In the genomic region with DNA sequence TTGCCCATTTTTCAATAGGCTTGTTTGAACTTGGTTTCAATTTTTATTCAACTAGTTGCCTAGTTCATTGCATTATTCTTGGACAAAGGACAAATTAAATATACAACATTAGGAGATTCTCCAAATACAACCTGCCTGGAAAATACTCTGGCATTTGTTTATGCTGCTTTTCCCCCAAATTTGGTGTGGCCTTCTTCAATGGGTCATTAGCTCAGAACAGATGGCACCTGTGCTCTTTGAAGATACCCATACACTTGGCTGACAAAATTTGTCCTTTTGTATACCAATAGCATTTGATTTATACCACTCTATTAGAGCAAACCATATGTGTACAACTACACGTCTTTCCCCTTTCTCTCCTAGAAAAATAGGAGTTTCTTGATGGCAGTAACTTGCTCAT, we compare ENCODE assay signal across 18 cellular contexts. TPM values are rescaled to one million over a fixed set of nuclear protein-coding genes. Genes with fewer than 3 reads are reported as not detected.
DNase-seq lines count a peak whose midpoint lies in the region; ATAC-seq, FAIRE-seq and TF ChIP-seq lines count a peak whose summit lies in the region.
"Had no signal": no experiment of that assay in that cellular context is flagged by ENCODE, and none has a peak within 500 bp of the region (broad histone marks: within the 10 kb centered on the region; RNA-seq: fewer than 3 reads in every experiment).

No MANE protein-coding gene starts in this region.

- H3K79me2 ChIP-seq in smooth muscle cell (ENCODE audit: low read depth) = peaks cover 34% of the 10 kb centered on the region

- H3K27me3 ChIP-seq in duodenal mucosa (ENCODE audit: control insufficient read depth in 1 of 2, insufficient read depth in 2 of 2, low read length in 2 of 2) = no peaks in the 10 kb centered on the region
- H3K27me3 ChIP-seq in smooth muscle cell (ENCODE audit: low read depth) = no peaks in the 10 kb centered on the region
- H3K27me3 ChIP-seq: esophagus muscularis mucosa had no signal

- no peaks in the 10 kb centered on the region; the same call in 1 of the 2 replicates for H3K9me3 ChIP-seq in SK-N-MC (ENCODE audit: low read depth, low read length)
- H3K9me3 ChIP-seq in duodenal mucosa (ENCODE audit: control insufficient read depth in 1 of 2, low read length in 2 of 2) = peaks cover 0 to 4% of the 10 kb centered on the region in 2 donors
- no peaks in the 10 kb centered on the region for H3K9me3 ChIP-seq in smooth muscle cell (replicated peaks; ENCODE audit: low read depth)
- H3K9me3 ChIP-seq: esophagus muscularis mucosa, prostate gland had no signal

- TF ChIP-seq POLR2A in H54 (IDR thresholded peaks at IDR 0.05; ENCODE audit: low read depth, low read length) = no peak

- H3K27me3 Mint-ChIP-seq in activated CD4-positive, alpha-beta T cell treated with anti-CD3 and anti-CD28 coated beads, Interleukin-2, amount 10 ng/mL, durations not matched to agents 7 days and 5 days = no peaks in the 10 kb centered on the region

- peaks cover 45% of the 10 kb centered on the region for H4K20me1 ChIP-seq in smooth muscle cell (ENCODE audit: low read depth)

- peaks cover 0 to 6% of the 10 kb centered on the region in 2 donors for H3K4me1 ChIP-seq in duodenal mucosa (ENCODE audit: control insufficient read depth in 1 of 2, insufficient read depth in 2 of 2, low read length in 2 of 2)
- H3K4me1 ChIP-seq in smooth muscle cell (ENCODE audit: low read depth) = peaks cover 11% of the 10 kb centered on the region
- H3K4me1 ChIP-seq: prostate gland had no signal

- TF ChIP-seq CTCF in smooth muscle cell (IDR thresholded peaks at IDR 0.05; ENCODE audit: borderline replicate concordance, insufficient read depth, poor library complexity, severe bottlenecking) = no peak

- POLR2A ChIA-PET in activated CD4-positive, alpha-beta T cell treated with anti-CD3 and anti-CD28 coated beads, Interleukin-2, amount 10 ng/mL, durations not matched to agents 7 days and 5 days (lab: Charles Lee) = no interaction called here

- peak overlapping the region; percentile 96 for H3K4me3 Mint-ChIP-seq in activated CD4-positive, alpha-beta T cell treated with anti-CD3 and anti-CD28 coated beads, Interleukin-2, amount 10 ng/mL, durations not matched to agents 7 days and 5 days

- H3K36me3 Mint-ChIP-seq in activated CD4-positive, alpha-beta T cell treated with anti-CD3 and anti-CD28 coated beads, Interleukin-2, amount 10 ng/mL, durations not matched to agents 7 days and 5 days (ENCODE audit: low read depth) = peaks cover 62% of the 10 kb centered on the region

- 80% methylated on average over 1 of the region's 1 CpG for WGBS in smooth muscle cell (ENCODE audit: low lambda C conversion rate)

- no peak for FAIRE-seq in H54 (lab: Jason Lieb, UNC)
- FAIRE-seq: urothelium cell line had no signal

- H3K36me3 ChIP-seq in SK-N-MC (ENCODE audit: insufficient read depth, low read length) (no peaks in the 10 kb centered on the region), duodenal mucosa (ENCODE audit: control insufficient read depth in 1 of 2, insufficient read depth in 2 of 2, low read length in 2 of 2) (peaks cover 0 to under 1% of the 10 kb centered on the region in 2 donors), smooth muscle cell (ENCODE audit: low read depth) (no peaks in the 10 kb centered on the region)
- H3K36me3 ChIP-seq: esophagus muscularis mucosa, prostate gland had no signal

- CTCF ChIA-PET in activated CD4-positive, alpha-beta T cell treated with anti-CD3 and anti-CD28 coated beads, Interleukin-2, amount 10 ng/mL, durations not matched to agents 7 days and 5 days (lab: Charles Lee) = no interaction called here

- H3K4me2 ChIP-seq in smooth muscle cell = peak overlapping the region; percentile 88

- no peak overlapping the region for H3K27ac Mint-ChIP-seq in activated CD4-positive, alpha-beta T cell treated with anti-CD3 and anti-CD28 coated beads, Interleukin-2, amount 10 ng/mL, durations not matched to agents 7 days and 5 days

- H3K9ac ChIP-seq in SK-N-MC (ENCODE audit: insufficient read length) (no peak overlapping the region), duodenal mucosa (ENCODE audit: low read depth in 1 of 2, low read length in 2 of 2) (no peak overlapping the region), smooth muscle cell (ENCODE audit: low read depth) (no peak overlapping the region)

- H3F3A ChIP-seq in smooth muscle cell (ENCODE audit: low read depth) = peaks cover 4% of the 10 kb centered on the region

- H3K4me3 ChIP-seq in SK-N-MC (no peak overlapping the region), duodenal mucosa (ENCODE audit: low read depth in 1 of 2, low read length in 2 of 2) (peak overlapping the region; percentile 26 to 45), smooth muscle cell (peak overlapping the region; percentile 72)

- DNase-seq in activated CD4-positive, alpha-beta T cell treated with anti-CD3 and anti-CD28 coated beads, Interleukin-2, amount 10 ng/mL, durations not matched to agents 7 days and 5 days = no peak
- no peak for DNase-seq in activated CD4-positive, alpha-beta T cell treated with anti-CD3 and anti-CD28 coated beads for 48 hours
- no peak for DNase-seq in SK-N-MC (ENCODE audit: low read depth, low spot score)
- DNase-seq in smooth muscle cell (lab: John Stamatoyannopoulos, UW; ENCODE audit: unreplicated experiment) = no peak
- DNase-seq in H54 (ENCODE audit: insufficient read length, low spot score) = no peak
- no peak for DNase-seq in AG08395 (ENCODE audit: low spot score)
- DNase-seq: activated CD4-positive, alpha-beta T cell treated with anti-CD3 and anti-CD28 coated beads for 4 hours; cerebellar nuclear complex; DMS79; mesenchymal stem cell; SW 1271 had no signal

- peaks cover 14% of the 10 kb centered on the region for H3K9me3 Mint-ChIP-seq in activated CD4-positive, alpha-beta T cell treated with anti-CD3 and anti-CD28 coated beads, Interleukin-2, amount 10 ng/mL, durations not matched to agents 7 days and 5 days

- H3K27ac ChIP-seq in SK-N-MC = peak overlapping the region; percentile 56; the same call in 1 of the 2 replicates
- H3K27ac ChIP-seq in duodenal mucosa (ENCODE audit: low read depth, low read length) = no peak overlapping the region
- peak overlapping the region; percentile 88 for H3K27ac ChIP-seq in smooth muscle cell (ENCODE audit: low read depth)
- H3K27ac ChIP-seq: HL-60, prostate gland had no signal

- H3K4me1 Mint-ChIP-seq in activated CD4-positive, alpha-beta T cell treated with anti-CD3 and anti-CD28 coated beads, Interleukin-2, amount 10 ng/mL, durations not matched to agents 7 days and 5 days = peaks cover 42% of the 10 kb centered on the region

- no peak overlapping the region for H2AFZ ChIP-seq in smooth muscle cell (ENCODE audit: low read depth)

- ATAC-seq in HG03439 (IDR thresholded peaks at IDR 0.05; ENCODE audit: unreplicated experiment) = no peak

RNA-seq across cellular contexts. Expression of gene WBP11, which starts 35.7 kb away (rescaled TPM):
- 10 to 100 TPM; 83.9 to 95.7 TPM for total RNA-seq in activated CD4-positive, alpha-beta T cell treated with anti-CD3 and anti-CD28 coated beads, Interleukin-2, amount 10 ng/mL, durations not matched to agents 7 days and 5 days
- 20.6 and 24.2 TPM in 2 replicates for total RNA-seq in smooth muscle cell
- polyA plus RNA-seq in smooth muscle cell = 55.7 and 56.8 TPM in 2 replicates

RNA-seq across cellular contexts. Expression of gene C12orf60, which starts 35.9 kb away (rescaled TPM):
- total RNA-seq in activated CD4-positive, alpha-beta T cell treated with anti-CD3 and anti-CD28 coated beads, Interleukin-2, amount 10 ng/mL, durations not matched to agents 7 days and 5 days = 1 to 10 TPM in 1 of 2 experiments, under 1 TPM in 1; 1.00 to 1.3 TPM
- 0.63 and 1.6 TPM in 2 replicates for total RNA-seq in smooth muscle cell
- polyA plus RNA-seq in smooth muscle cell = 1.2 and 1.3 TPM in 2 replicates

RNA-seq across cellular contexts. Expression of gene SMCO3, which starts 46.4 kb away (rescaled TPM):
- total RNA-seq in activated CD4-positive, alpha-beta T cell treated with anti-CD3 and anti-CD28 coated beads, Interleukin-2, amount 10 ng/mL, durations not matched to agents 7 days and 5 days = not detected
- total RNA-seq in smooth muscle cell = 0.22 and 1.7 TPM in 2 replicates
- 0.93 and 2.4 TPM in 2 replicates for polyA plus RNA-seq in smooth muscle cell
- total RNA-seq: H9 had no signal
